ENCODE assay signal across 26 cellular contexts in genomic region chr2:170943596-170943995, GRCh38.
"Had no signal": no experiment of that assay in that cellular context is flagged by ENCODE, and none has a peak within 500 bp of the region (broad histone marks: within the 10 kb centered on the region; RNA-seq: fewer than 3 reads in every experiment).

No MANE protein-coding gene starts in this region.

- H3K9me3 Mint-ChIP-seq: naive thymus-derived CD4-positive, alpha-beta T cell; natural killer cell treated with Interleukin-12 subunit alpha and Interleukin-12 subunit beta and Interleukin-15 and Interleukin-18, amount 100 ng/mL, for 72 hours; stimulated activated memory B cell treated with anti-CD40 and anti-IgM and Interleukin-4, amounts not matched to agents 10 μg/mL and 1 μg/mL and 100 μg/mL, for 72 hours; stimulated activated naive CD8-positive, alpha-beta T cell treated with anti-CD3 and anti-CD28 coated beads, Interleukin-15, amount 100 ng/mL, for 72 hours had no signal

- H3K27ac Mint-ChIP-seq: natural killer cell treated with Interleukin-12 subunit alpha and Interleukin-12 subunit beta and Interleukin-15 and Interleukin-18, amount 100 ng/mL, for 72 hours; stimulated activated memory B cell treated with anti-CD40 and anti-IgM and Interleukin-4, amounts not matched to agents 10 μg/mL and 1 μg/mL and 100 μg/mL, for 72 hours had no signal

- H3K4me3 Mint-ChIP-seq: natural killer cell treated with Interleukin-12 subunit alpha and Interleukin-12 subunit beta and Interleukin-15 and Interleukin-18, amount 100 ng/mL, for 72 hours; stimulated activated memory B cell treated with anti-CD40 and anti-IgM and Interleukin-4, amounts not matched to agents 10 μg/mL and 1 μg/mL and 100 μg/mL, for 72 hours; stimulated activated naive CD8-positive, alpha-beta T cell treated with anti-CD3 and anti-CD28 coated beads, Interleukin-15, amount 100 ng/mL, for 72 hours had no signal

- H3K27ac ChIP-seq: hepatocyte, left ventricle myocardium inferior, ovary, prostate gland, tibial nerve, upper lobe of left lung, vagina had no signal

- H2AFZ ChIP-seq: hepatocyte had no signal

- H3K4me1 ChIP-seq: prostate gland had no signal

- H3K36me3 ChIP-seq: left ventricle myocardium inferior, ovary, prostate gland, tibial nerve, upper lobe of left lung, vagina had no signal

- DNase-seq: islet precursor cell; left ventricle myocardium inferior; mesendoderm; midbrain; mucosa of descending colon; naive thymus-derived CD4-positive, alpha-beta T cell; ovary; posterior cingulate gyrus; retina; right cardiac atrium; stimulated activated CD4-positive, alpha-beta T cell treated with anti-CD3 and anti-CD28 coated beads, Interleukin-1b, Interleukin-23, amount 100 ng/mL, for 48 hours; stimulated activated CD4-positive, alpha-beta T cell treated with anti-CD3 and anti-CD28 coated beads, Interleukin-2, amount 100 ng/mL, for 48 hours; stimulated activated CD4-positive, alpha-beta T cell treated with anti-CD3 and anti-CD28 coated beads, Interleukin-4, amount 100 ng/mL, for 4 hours; stimulated activated CD8-positive, alpha-beta memory T cell treated with anti-CD3 and anti-CD28 coated beads, Interleukin-4, amount 100 ng/mL, for 48 hours; stimulated activated naive CD4-positive, alpha-beta T cell treated with Interleukin-2 at 50 U/mL for 16 hours; stimulated activated naive CD8-positive, alpha-beta T cell treated with anti-CD3 and anti-CD28 coated beads, Interleukin-15, amount 100 ng/mL, for 72 hours; substantia nigra; upper lobe of left lung had no signal

- H3K27me3 Mint-ChIP-seq: naive thymus-derived CD4-positive, alpha-beta T cell; natural killer cell treated with Interleukin-12 subunit alpha and Interleukin-12 subunit beta and Interleukin-15 and Interleukin-18, amount 100 ng/mL, for 72 hours; stimulated activated memory B cell treated with anti-CD40 and anti-IgM and Interleukin-4, amounts not matched to agents 10 μg/mL and 1 μg/mL and 100 μg/mL, for 72 hours; stimulated activated naive CD8-positive, alpha-beta T cell treated with anti-CD3 and anti-CD28 coated beads, Interleukin-15, amount 100 ng/mL, for 72 hours had no signal

- H3K4me2 ChIP-seq: hepatocyte, smooth muscle cell had no signal

- ATAC-seq: mucosa of descending colon; naive thymus-derived CD4-positive, alpha-beta T cell; natural killer cell treated with Interleukin-12 subunit alpha and Interleukin-12 subunit beta and Interleukin-15 and Interleukin-18, amount 100 ng/mL, for 72 hours; right cardiac atrium; stimulated activated memory B cell treated with anti-CD40 and anti-IgM and Interleukin-4, amounts not matched to agents 10 μg/mL and 1 μg/mL and 100 μg/mL, for 72 hours; stimulated activated naive CD8-positive, alpha-beta T cell treated with anti-CD3 and anti-CD28 coated beads, Interleukin-15, amount 100 ng/mL, for 72 hours had no signal

- H3K27me3 ChIP-seq: hepatocyte, ovary, tibial nerve, upper lobe of left lung, vagina had no signal

- H3K4me3 ChIP-seq: hepatocyte, left ventricle myocardium inferior, lung, mucosa of descending colon, ovary, prostate gland, smooth muscle cell, tibial nerve, upper lobe of left lung, vagina had no signal

- H3K9me3 ChIP-seq: left ventricle myocardium inferior, mucosa of descending colon, ovary, prostate gland, tibial nerve, upper lobe of left lung, vagina had no signal
